Comparison of ENCODE assay signal across 14 cellular contexts in the genomic region with DNA sequence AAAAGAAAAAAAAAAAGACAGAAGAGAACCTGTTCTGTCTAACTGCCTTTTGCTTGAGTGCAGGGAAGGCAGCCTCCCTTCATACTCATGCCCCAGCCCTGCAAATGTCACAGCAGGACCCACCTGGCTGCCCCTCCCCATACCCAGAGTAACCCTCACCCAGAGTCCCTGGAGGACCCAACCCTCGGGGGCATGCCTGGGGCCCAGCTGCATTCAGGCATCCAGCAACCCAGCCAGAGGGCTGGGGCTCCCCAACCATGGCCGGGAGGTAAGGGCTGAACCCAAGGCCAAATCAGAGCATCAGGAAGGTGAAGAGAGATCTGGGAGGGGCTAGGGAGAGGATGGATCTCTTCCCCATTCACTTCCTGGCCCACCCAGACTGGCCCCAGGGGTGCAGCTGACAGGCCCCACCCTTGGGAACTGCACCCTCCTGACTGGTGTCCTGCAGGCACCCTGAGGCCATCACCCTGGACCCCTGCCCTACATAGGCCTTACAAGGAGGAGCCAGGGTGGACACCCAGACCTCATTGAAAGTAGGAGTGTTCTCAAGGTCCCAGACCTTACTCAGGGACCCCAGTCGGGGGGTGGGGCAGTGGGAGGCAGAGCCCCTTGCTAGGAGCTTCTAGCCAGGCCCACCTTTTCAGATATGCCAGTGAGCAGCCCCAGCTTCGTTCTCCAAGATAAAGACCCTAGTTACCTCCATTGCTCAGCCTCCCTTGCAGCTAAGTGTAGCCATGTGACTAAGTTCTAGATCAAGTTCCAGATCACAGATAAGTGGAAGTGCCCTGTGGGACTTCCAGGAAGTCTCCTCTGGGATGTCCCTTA.
DNase-seq lines count a peak whose midpoint lies in the region; ATAC-seq and TF ChIP-seq lines count a peak whose summit lies in the region.
"Had no signal": no experiment of that assay in that cellular context is flagged by ENCODE, and none has a peak within 500 bp of the region (broad histone marks: within the 10 kb centered on the region; RNA-seq: fewer than 3 reads in every experiment).

No MANE protein-coding gene starts in this region.

- peaks cover 56% of the 10 kb centered on the region for H3K4me1 ChIP-seq in DOHH2 (ENCODE audit: control insufficient read depth, low read length)
- H3K4me1 ChIP-seq: A549 had no signal

- peak overlapping the region; percentile 78 for H3K27ac ChIP-seq in DOHH2 (ENCODE audit: low read depth, low read length)
- H3K27ac ChIP-seq: A549 had no signal

- no peak for TF ChIP-seq CTCF in DOHH2 (IDR thresholded peaks at IDR 0.05; ENCODE audit: low read depth, low read length, poor library complexity, severe bottlenecking)

- DNase-seq in NAMALWA (ENCODE audit: low spot score) (peak; percentile 54), memory B cell (ENCODE audit: low spot score in 2 of 2) (no peak), kidney glomerular epithelial cell (lab: John Stamatoyannopoulos, UW) (no peak)
- no peak for DNase-seq in activated CD4-positive, CD25-positive, alpha-beta regulatory T cell (lab: John Stamatoyannopoulos, UW)
- no peak for DNase-seq in stimulated activated naive CD4-positive, alpha-beta T cell treated with Interleukin-2 at 50 U/mL for 16 hours (lab: John Stamatoyannopoulos, UW)
- DNase-seq: DMS79 treated with DMSO at 0.1 percent for 48 hours; HCEC 1CT; NCI-H1694 treated with DMSO at 0.1 percent for 48 hours; NCI-H748 treated with DMSO at 0.1 percent for 48 hours; NK-92 treated with Interleukin-12 subunit alpha and Interleukin-12 subunit beta, amount 100 ng/mL, for 24 hours; SK-N-SH had no signal

- peak overlapping the region; percentile 60 for H3K27ac Mint-ChIP-seq in memory B cell
- peak overlapping the region; percentile 86 for H3K27ac Mint-ChIP-seq in stimulated activated memory B cell treated with anti-CD40 and anti-IgM and Interleukin-4, amounts not matched to agents 10 μg/mL and 1 μg/mL and 100 μg/mL, for 72 hours

- H3K4me3 ChIP-seq in DOHH2 (ENCODE audit: low read length), result peak overlapping the region; percentile 74
- H3K4me3 ChIP-seq: A549 had no signal

- 0 out of 2 replicates have a peak, but pooled peaks cover 2% of the 10 kb centered on the region for H3K27me3 ChIP-seq in DOHH2 (ENCODE audit: control insufficient read depth, low read length)

- H3F3A ChIP-seq in DOHH2 (ENCODE audit: control insufficient read depth, insufficient read depth), result peaks cover 8% of the 10 kb centered on the region

- peak overlapping the region; percentile 92 for H3K4me3 Mint-ChIP-seq in memory B cell
- H3K4me3 Mint-ChIP-seq in stimulated activated memory B cell treated with anti-CD40 and anti-IgM and Interleukin-4, amounts not matched to agents 10 μg/mL and 1 μg/mL and 100 μg/mL, for 72 hours, result peak overlapping the region; percentile 57

- peaks cover 7% of the 10 kb centered on the region; the same call in 1 of the 2 replicates for H3K9me3 ChIP-seq in DOHH2 (ENCODE audit: control insufficient read depth, insufficient read depth, low read length)
- H3K9me3 ChIP-seq: SK-N-SH had no signal

- no peaks in the 10 kb centered on the region for H3K9me3 Mint-ChIP-seq in memory B cell
- no peaks in the 10 kb centered on the region for H3K9me3 Mint-ChIP-seq in stimulated activated memory B cell treated with anti-CD40 and anti-IgM and Interleukin-4, amounts not matched to agents 10 μg/mL and 1 μg/mL and 100 μg/mL, for 72 hours

- no peaks in the 10 kb centered on the region for H3K9me2 ChIP-seq in DOHH2 (replicated peaks; ENCODE audit: control insufficient read depth, low read length)
- H3K9me2 ChIP-seq: SK-N-SH had no signal

- H3K36me3 ChIP-seq in DOHH2 (ENCODE audit: control insufficient read depth, low read length), result no peaks in the 10 kb centered on the region

- no peaks in the 10 kb centered on the region for H3K27me3 Mint-ChIP-seq in memory B cell
- no peaks in the 10 kb centered on the region for H3K27me3 Mint-ChIP-seq in stimulated activated memory B cell treated with anti-CD40 and anti-IgM and Interleukin-4, amounts not matched to agents 10 μg/mL and 1 μg/mL and 100 μg/mL, for 72 hours

- 0 out of 2 replicates have a peak, but pooled peaks cover 4% of the 10 kb centered on the region for H3K79me2 ChIP-seq in DOHH2 (ENCODE audit: control insufficient read depth, low read length)

- H3K4me1 Mint-ChIP-seq in memory B cell, result peaks cover 26% of the 10 kb centered on the region
- peaks cover 78% of the 10 kb centered on the region for H3K4me1 Mint-ChIP-seq in stimulated activated memory B cell treated with anti-CD40 and anti-IgM and Interleukin-4, amounts not matched to agents 10 μg/mL and 1 μg/mL and 100 μg/mL, for 72 hours

- H4K20me1 ChIP-seq in DOHH2 (ENCODE audit: control insufficient read depth, insufficient read depth, low read depth, low read length), result no peaks in the 10 kb centered on the region

- ATAC-seq in memory B cell (ENCODE audit: low read depth), result no peak
- ATAC-seq in stimulated activated memory B cell treated with anti-CD40 and anti-IgM and Interleukin-4, amounts not matched to agents 10 μg/mL and 1 μg/mL and 100 μg/mL, for 72 hours, result peak; percentile 34
- ATAC-seq: A549 had no signal

- no peaks in the 10 kb centered on the region for H3K36me3 Mint-ChIP-seq in memory B cell
- H3K36me3 Mint-ChIP-seq in stimulated activated memory B cell treated with anti-CD40 and anti-IgM and Interleukin-4, amounts not matched to agents 10 μg/mL and 1 μg/mL and 100 μg/mL, for 72 hours, result peaks cover 5% of the 10 kb centered on the region

- H3K4me2 ChIP-seq in DOHH2 (ENCODE audit: low read length), result peak overlapping the region; percentile 97
- H3K4me2 ChIP-seq: A549, SK-N-SH had no signal
